ENCODE assay signal across 1 cellular context in the genomic region with DNA sequence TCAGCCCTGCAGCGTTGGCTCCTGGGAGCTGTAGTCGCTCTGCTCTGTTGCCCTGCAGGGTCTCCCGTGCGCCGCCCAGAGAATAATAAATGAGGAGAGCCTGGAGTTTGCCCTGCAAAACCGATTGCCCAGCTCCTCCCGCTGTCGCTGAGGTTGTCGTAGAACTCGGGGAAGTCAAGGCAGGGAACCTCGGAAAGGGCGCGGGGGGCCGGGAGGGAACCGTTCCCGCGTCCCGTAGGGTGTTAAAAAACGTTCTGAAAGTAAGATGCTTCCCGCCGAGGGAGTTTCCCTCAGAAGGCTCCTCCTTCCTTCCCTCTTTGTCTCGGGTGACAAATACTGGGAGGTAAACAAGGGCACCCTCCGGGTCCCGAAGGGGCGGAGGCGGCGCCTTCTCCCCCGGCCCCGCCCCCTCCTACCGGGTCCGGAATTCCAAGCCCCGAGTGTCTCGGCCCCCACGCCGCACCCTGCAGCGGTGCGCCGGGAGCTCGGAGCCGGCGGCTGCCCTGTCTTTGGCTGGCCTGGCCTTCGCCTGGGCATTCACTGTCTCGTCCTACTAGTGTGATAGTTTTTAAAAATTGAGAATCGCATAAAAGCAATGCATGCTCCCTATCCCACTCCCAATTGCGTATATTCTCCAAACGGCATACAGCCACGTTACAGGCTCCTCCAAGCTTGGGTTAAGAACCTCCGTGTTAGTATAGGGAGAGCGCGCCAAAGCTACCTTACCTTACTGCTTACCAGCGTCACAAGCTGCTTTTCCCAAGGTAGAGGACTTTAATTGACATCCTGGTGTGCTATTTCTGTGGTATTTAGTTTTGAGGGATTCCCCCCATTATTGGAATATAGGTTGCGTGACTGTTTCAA.
TF ChIP-seq lines count a peak whose summit lies in the region.

No MANE protein-coding gene starts in this region.

TF ChIP-seq in HepG2, 621 proteins besides CTCF, POLR2A, EP300 and RAD21 (continued from another document):
- TF ChIP-seq, protein P1, sequence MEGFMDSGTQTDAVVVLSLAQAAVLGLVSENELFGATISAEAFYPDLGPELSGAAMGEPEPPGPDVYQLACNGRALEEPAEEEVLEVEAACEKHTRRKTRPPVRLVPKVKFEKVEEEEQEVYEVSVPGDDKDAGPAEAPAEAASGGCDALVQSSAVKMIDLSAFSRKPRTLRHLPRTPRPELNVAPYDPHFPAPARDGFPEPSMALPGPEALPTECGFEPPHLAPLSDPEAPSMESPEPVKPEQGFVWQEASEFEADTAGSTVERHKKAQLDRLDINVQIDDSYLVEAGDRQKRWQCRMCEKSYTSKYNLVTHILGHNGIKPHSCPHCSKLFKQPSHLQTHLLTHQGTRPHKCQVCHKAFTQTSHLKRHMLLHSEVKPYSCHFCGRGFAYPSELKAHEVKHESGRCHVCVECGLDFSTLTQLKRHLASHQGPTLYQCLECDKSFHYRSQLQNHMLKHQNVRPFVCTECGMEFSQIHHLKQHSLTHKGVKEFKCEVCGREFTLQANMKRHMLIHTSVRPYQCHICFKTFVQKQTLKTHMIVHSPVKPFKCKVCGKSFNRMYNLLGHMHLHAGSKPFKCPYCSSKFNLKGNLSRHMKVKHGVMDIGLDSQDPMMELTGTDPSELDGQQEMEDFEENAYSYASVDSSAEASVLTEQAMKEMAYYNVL (CRISPR knock-in tag; IDR thresholded peaks at IDR 0.05; ENCODE audit: borderline replicate concordance) = no peak
- TF ChIP-seq GATAD1 (CRISPR knock-in tag; IDR thresholded peaks at IDR 0.05) (no peak), PAX8 (CRISPR knock-in tag; IDR thresholded peaks at IDR 0.05; ENCODE audit: borderline replicate concordance) (no peak)
- TF ChIP-seq, protein P2, sequence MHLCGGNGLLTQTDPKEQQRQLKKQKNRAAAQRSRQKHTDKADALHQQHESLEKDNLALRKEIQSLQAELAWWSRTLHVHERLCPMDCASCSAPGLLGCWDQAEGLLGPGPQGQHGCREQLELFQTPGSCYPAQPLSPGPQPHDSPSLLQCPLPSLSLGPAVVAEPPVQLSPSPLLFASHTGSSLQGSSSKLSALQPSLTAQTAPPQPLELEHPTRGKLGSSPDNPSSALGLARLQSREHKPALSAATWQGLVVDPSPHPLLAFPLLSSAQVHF (CRISPR knock-in tag; IDR thresholded peaks at IDR 0.05) = no peak
TF ChIP-seq in HepG2: peak in this region for 91.
